In the genomic region with DNA sequence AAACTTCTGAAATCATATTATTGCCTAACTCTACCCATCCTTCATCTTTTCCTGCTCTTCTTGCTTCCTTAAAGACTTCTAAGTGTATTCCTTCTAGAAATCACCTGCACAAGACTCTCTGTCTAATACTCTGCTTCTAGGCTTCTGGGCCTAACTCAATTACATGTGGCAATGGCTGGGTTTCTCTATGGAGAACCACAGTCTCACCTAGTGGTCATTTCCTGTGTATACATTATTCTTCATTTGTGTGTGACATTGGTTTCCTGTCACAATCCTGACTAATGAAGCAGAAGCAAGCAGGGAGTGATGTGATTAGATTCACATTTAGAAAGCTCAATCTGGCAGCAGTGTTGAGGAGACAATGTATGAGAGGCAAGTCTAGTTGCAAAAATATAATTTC, we compare ENCODE assay signal across 10 cellular contexts. TPM values are rescaled to one million over a fixed set of nuclear protein-coding genes. Genes with fewer than 3 reads are reported as not detected.
DNase-seq lines count a peak whose midpoint lies in the region; ATAC-seq and TF ChIP-seq lines count a peak whose summit lies in the region.
"Had no signal": no experiment of that assay in that cellular context is flagged by ENCODE, and none has a peak within 500 bp of the region (broad histone marks: within the 10 kb centered on the region; RNA-seq: fewer than 3 reads in every experiment).

No MANE protein-coding gene starts in this region.

- H3K9me3 ChIP-seq in colonic mucosa = no peaks in the 10 kb centered on the region
- H3K9me3 ChIP-seq: esophagus muscularis mucosa had no signal

- intact Hi-C loops in colonic mucosa (cut with DNase I) = no loop called here

- no peaks in the 10 kb centered on the region for H3K4me1 ChIP-seq in colonic mucosa

- no peak for TF ChIP-seq CTCF in colonic mucosa (IDR thresholded peaks at IDR 0.05)

- in situ Hi-C loops in G401 (cut with HindIII; ENCODE audit: low sequenced_read_pairs) = no loop called here

- H3K36me3 ChIP-seq in colonic mucosa = no peaks in the 10 kb centered on the region
- H3K36me3 ChIP-seq: esophagus muscularis mucosa had no signal

- peak; percentile 70 for DNase-seq in A172 (ENCODE audit: low spot score)
- DNase-seq in dermis microvascular lymphatic vessel endothelial cell (ENCODE audit: low read depth in 2 of 2) = peak; percentile 30 to 67
- no peak for DNase-seq in G401 (ENCODE audit: low spot score)
- DNase-seq in colonic mucosa = no peak
- DNase-seq in activated CD4-positive, alpha-beta T cell treated with anti-CD3 and anti-CD28 coated beads, Interleukin-2, amount 50 U/mL, for 48 hours = no peak
- DNase-seq in NCI-H345 (lab: John Stamatoyannopoulos, UW) = no peak
- DNase-seq: activated CD4-positive, alpha-beta T cell treated with anti-CD3 and anti-CD28 coated beads for 4 hours had no signal

- H3K4me3 ChIP-seq in colonic mucosa = no peak overlapping the region
- H3K4me3 ChIP-seq: esophagus muscularis mucosa had no signal

- H3K9ac ChIP-seq in colonic mucosa (ENCODE audit: low read depth in 2 of 2, low read length in 2 of 2) = no peak overlapping the region

- ATAC-seq in GM18868 (IDR thresholded peaks at IDR 0.05; ENCODE audit: unreplicated experiment) (peak; percentile 63), HG03521 (IDR thresholded peaks at IDR 0.05; ENCODE audit: unreplicated experiment) (peak; percentile 73)

- no peaks in the 10 kb centered on the region for H3K27me3 ChIP-seq in colonic mucosa
- H3K27me3 ChIP-seq: esophagus muscularis mucosa had no signal

- no peak overlapping the region for H3K27ac ChIP-seq in colonic mucosa
- H3K27ac ChIP-seq: esophagus muscularis mucosa had no signal

RNA-seq across cellular contexts. Expression of gene CLDN1, which starts 16.9 kb away (rescaled TPM):
- total RNA-seq in A172 (2014; rRNA removed; shearing (Covaris generic)) = 2.8 and 3.6 TPM in 2 replicates
- total RNA-seq in dermis microvascular lymphatic vessel endothelial cell (0.13 and 0.63 TPM in 2 replicates), colonic mucosa (1 to 10 TPM; 2.2 to 2.4 TPM)
- total RNA-seq in G401 (2014; rRNA removed; shearing (Covaris generic)) = not detected in 2 replicates

RNA-seq across cellular contexts. Expression of gene CLDN16, which starts 48.8 kb away (rescaled TPM):
- total RNA-seq in A172 (2014; rRNA removed; shearing (Covaris generic)) = 0.02 TPM in 1 of 2 replicates, not detected in the other
- total RNA-seq in dermis microvascular lymphatic vessel endothelial cell (not detected in 2 replicates), colonic mucosa (not detected)
- total RNA-seq in G401 (2014; rRNA removed; shearing (Covaris generic)) = not detected in 2 replicates
- total RNA-seq: esophagus muscularis mucosa had no signal

Comparison
In these comparisons a context has a peak if more than half of its experiments do, and no peak if none do; other contexts are left out.
1. DNase-seq: peak in A172 (single experiment) and dermis microvascular lymphatic vessel endothelial cell (2 of 2); none in G401 (single experiment), colonic mucosa (single experiment), activated CD4-positive, alpha-beta T cell treated with anti-CD3 and anti-CD28 coated beads, Interleukin-2, amount 50 U/mL, for 48 hours (0 of 2) and NCI-H345 (single experiment).